Comparison of ENCODE assay signal across 1 cellular context in the genomic region with DNA sequence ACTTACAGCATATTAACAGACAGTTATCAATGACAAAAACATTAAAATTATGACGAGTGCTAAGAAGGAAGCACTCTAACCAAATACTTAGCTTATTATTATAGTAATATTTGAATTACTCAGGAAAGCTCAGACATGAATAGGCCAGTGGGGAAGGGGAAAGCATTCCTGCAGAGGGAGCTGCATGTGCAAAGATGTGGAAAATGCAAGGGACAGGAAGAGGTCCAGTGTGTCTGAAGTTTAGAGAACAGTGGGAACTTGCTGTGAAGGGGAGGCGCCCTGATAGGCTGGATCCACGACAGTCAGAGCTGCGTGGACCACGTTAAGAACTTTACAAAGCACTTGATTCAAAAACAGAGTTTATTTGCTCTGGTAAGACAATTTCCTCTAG.
TF ChIP-seq lines count a peak whose summit lies in the region.

No MANE protein-coding gene starts in this region.

TF ChIP-seq in HepG2, 621 proteins besides CTCF, POLR2A, EP300 and RAD21 (continued from another document):
- TF ChIP-seq, protein P1, sequence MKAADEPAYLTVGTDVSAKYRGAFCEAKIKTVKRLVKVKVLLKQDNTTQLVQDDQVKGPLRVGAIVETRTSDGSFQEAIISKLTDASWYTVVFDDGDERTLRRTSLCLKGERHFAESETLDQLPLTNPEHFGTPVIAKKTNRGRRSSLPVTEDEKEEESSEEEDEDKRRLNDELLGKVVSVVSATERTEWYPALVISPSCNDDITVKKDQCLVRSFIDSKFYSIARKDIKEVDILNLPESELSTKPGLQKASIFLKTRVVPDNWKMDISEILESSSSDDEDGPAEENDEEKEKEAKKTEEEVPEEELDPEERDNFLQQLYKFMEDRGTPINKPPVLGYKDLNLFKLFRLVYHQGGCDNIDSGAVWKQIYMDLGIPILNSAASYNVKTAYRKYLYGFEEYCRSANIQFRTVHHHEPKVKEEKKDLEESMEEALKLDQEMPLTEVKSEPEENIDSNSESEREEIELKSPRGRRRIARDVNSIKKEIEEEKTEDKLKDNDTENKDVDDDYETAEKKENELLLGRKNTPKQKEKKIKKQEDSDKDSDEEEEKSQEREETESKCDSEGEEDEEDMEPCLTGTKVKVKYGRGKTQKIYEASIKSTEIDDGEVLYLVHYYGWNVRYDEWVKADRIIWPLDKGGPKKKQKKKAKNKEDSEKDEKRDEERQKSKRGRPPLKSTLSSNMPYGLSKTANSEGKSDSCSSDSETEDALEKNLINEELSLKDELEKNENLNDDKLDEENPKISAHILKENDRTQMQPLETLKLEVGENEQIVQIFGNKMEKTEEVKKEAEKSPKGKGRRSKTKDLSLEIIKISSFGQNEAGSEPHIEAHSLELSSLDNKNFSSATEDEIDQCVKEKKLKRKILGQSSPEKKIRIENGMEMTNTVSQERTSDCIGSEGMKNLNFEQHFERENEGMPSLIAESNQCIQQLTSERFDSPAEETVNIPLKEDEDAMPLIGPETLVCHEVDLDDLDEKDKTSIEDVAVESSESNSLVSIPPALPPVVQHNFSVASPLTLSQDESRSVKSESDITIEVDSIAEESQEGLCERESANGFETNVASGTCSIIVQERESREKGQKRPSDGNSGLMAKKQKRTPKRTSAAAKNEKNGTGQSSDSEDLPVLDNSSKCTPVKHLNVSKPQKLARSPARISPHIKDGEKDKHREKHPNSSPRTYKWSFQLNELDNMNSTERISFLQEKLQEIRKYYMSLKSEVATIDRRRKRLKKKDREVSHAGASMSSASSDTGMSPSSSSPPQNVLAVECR (CRISPR knock-in tag; IDR thresholded peaks at IDR 0.05; ENCODE audit: borderline replicate concordance) = no peak
- no peak for TF ChIP-seq ZNF781 (CRISPR knock-in tag; IDR thresholded peaks at IDR 0.05; ENCODE audit: borderline replicate concordance, not compliant biosample characterization)
- TF ChIP-seq ZNF362 (CRISPR knock-in tag; IDR thresholded peaks at IDR 0.05; ENCODE audit: borderline replicate concordance) = peak; percentile 62; the same call in 1 of the 2 replicates
- TF ChIP-seq MLX (CRISPR knock-in tag; IDR thresholded peaks at IDR 0.05) = no peak
- TF ChIP-seq, protein P2, sequence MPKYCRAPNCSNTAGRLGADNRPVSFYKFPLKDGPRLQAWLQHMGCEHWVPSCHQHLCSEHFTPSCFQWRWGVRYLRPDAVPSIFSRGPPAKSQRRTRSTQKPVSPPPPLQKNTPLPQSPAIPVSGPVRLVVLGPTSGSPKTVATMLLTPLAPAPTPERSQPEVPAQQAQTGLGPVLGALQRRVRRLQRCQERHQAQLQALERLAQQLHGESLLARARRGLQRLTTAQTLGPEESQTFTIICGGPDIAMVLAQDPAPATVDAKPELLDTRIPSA (CRISPR knock-in tag; IDR thresholded peaks at IDR 0.05; ENCODE audit: borderline replicate concordance) = no peak
- TF ChIP-seq DDIT3 (CRISPR knock-in tag; IDR thresholded peaks at IDR 0.05) = no peak
- no peak for TF ChIP-seq TGIF2 (CRISPR knock-in tag; IDR thresholded peaks at IDR 0.05)
- TF ChIP-seq TFAP4 (IDR thresholded peaks at IDR 0.05; ENCODE audit: borderline replicate concordance, low read depth) = no peak
- TF ChIP-seq, protein P3, sequence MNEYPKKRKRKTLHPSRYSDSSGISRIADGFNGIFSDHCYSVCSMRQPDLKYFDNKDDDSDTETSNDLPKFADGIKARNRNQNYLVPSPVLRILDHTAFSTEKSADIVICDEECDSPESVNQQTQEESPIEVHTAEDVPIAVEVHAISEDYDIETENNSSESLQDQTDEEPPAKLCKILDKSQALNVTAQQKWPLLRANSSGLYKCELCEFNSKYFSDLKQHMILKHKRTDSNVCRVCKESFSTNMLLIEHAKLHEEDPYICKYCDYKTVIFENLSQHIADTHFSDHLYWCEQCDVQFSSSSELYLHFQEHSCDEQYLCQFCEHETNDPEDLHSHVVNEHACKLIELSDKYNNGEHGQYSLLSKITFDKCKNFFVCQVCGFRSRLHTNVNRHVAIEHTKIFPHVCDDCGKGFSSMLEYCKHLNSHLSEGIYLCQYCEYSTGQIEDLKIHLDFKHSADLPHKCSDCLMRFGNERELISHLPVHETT (CRISPR knock-in tag; conservative IDR thresholded peaks at IDR 0.05) = no peak
- TF ChIP-seq, protein P4, sequence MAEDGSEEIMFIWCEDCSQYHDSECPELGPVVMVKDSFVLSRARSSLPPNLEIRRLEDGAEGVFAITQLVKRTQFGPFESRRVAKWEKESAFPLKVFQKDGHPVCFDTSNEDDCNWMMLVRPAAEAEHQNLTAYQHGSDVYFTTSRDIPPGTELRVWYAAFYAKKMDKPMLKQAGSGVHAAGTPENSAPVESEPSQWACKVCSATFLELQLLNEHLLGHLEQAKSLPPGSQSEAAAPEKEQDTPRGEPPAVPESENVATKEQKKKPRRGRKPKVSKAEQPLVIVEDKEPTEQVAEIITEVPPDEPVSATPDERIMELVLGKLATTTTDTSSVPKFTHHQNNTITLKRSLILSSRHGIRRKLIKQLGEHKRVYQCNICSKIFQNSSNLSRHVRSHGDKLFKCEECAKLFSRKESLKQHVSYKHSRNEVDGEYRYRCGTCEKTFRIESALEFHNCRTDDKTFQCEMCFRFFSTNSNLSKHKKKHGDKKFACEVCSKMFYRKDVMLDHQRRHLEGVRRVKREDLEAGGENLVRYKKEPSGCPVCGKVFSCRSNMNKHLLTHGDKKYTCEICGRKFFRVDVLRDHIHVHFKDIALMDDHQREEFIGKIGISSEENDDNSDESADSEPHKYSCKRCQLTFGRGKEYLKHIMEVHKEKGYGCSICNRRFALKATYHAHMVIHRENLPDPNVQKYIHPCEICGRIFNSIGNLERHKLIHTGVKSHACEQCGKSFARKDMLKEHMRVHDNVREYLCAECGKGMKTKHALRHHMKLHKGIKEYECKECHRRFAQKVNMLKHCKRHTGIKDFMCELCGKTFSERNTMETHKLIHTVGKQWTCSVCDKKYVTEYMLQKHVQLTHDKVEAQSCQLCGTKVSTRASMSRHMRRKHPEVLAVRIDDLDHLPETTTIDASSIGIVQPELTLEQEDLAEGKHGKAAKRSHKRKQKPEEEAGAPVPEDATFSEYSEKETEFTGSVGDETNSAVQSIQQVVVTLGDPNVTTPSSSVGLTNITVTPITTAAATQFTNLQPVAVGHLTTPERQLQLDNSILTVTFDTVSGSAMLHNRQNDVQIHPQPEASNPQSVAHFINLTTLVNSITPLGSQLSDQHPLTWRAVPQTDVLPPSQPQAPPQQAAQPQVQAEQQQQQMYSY (CRISPR knock-in tag; IDR thresholded peaks at IDR 0.05) = peak; percentile 84
- no peak for TF ChIP-seq ZNF292 (CRISPR knock-in tag; IDR thresholded peaks at IDR 0.05; ENCODE audit: borderline replicate concordance, low read depth)
- no peak for TF ChIP-seq NFE2L2 (IDR thresholded peaks at IDR 0.05; ENCODE audit: low read length)
- TF ChIP-seq DZIP1 (CRISPR knock-in tag; IDR thresholded peaks at IDR 0.05) = no peak
- peak; percentile 20; the same call in 1 of the 2 replicates for TF ChIP-seq SAP130 (CRISPR knock-in tag; IDR thresholded peaks at IDR 0.05; ENCODE audit: low read depth)
- no peak for TF ChIP-seq ZNF547 (CRISPR knock-in tag; IDR thresholded peaks at IDR 0.05)
- TF ChIP-seq STAG1 (CRISPR knock-in tag; IDR thresholded peaks at IDR 0.05) = peak; percentile 41; the same call in 1 of the 2 replicates
- TF ChIP-seq SRSF4 (IDR thresholded peaks at IDR 0.05; ENCODE audit: low read depth, low read length, poor library complexity, severe bottlenecking) = no peak
- no peak for TF ChIP-seq ZNF33A (CRISPR knock-in tag; IDR thresholded peaks at IDR 0.05; ENCODE audit: borderline replicate concordance)
- TF ChIP-seq GABPA (IDR thresholded peaks at IDR 0.05; ENCODE audit: low read depth, low read length) = no peak
- TF ChIP-seq GABPA (CRISPR knock-in tag; IDR thresholded peaks at IDR 0.05; ENCODE audit: low read depth) = peak; percentile 16; the same call in 1 of the 2 replicates
- TF ChIP-seq, protein P5, sequence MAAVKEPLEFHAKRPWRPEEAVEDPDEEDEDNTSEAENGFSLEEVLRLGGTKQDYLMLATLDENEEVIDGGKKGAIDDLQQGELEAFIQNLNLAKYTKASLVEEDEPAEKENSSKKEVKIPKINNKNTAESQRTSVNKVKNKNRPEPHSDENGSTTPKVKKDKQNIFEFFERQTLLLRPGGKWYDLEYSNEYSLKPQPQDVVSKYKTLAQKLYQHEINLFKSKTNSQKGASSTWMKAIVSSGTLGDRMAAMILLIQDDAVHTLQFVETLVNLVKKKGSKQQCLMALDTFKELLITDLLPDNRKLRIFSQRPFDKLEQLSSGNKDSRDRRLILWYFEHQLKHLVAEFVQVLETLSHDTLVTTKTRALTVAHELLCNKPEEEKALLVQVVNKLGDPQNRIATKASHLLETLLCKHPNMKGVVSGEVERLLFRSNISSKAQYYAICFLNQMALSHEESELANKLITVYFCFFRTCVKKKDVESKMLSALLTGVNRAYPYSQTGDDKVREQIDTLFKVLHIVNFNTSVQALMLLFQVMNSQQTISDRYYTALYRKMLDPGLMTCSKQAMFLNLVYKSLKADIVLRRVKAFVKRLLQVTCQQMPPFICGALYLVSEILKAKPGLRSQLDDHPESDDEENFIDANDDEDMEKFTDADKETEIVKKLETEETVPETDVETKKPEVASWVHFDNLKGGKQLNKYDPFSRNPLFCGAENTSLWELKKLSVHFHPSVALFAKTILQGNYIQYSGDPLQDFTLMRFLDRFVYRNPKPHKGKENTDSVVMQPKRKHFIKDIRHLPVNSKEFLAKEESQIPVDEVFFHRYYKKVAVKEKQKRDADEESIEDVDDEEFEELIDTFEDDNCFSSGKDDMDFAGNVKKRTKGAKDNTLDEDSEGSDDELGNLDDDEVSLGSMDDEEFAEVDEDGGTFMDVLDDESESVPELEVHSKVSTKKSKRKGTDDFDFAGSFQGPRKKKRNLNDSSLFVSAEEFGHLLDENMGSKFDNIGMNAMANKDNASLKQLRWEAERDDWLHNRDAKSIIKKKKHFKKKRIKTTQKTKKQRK (IDR thresholded peaks at IDR 0.05; ENCODE audit: low read length) = no peak
